13 cellular contexts compared by ENCODE assay signal in genomic region chr16:29695675-29696074, GRCh38. TPM values are rescaled to one million over a fixed set of nuclear protein-coding genes. Genes with fewer than 3 reads are reported as not detected.
DNase-seq lines count a peak whose midpoint lies in the region; ATAC-seq, FAIRE-seq and TF ChIP-seq lines count a peak whose summit lies in the region.
"Not testable (repeated sequence)": the region's sequence is repeated elsewhere in the genome, so short reads cannot be mapped to it uniquely, and the experiment has no call there.
"Had no signal": no experiment of that assay in that cellular context is flagged by ENCODE, and none has a peak within 500 bp of the region (broad histone marks: within the 10 kb centered on the region; RNA-seq: fewer than 3 reads in every experiment).

No MANE protein-coding gene starts in this region.

- not testable (repeated sequence) for H3K79me2 ChIP-seq in astrocyte (ENCODE audit: insufficient read depth, low read length)

- DNase-seq in GM20000 (ENCODE audit: low spot score) (peak; percentile 20), kidney (peak; percentile 2)
- not testable (repeated sequence) for DNase-seq in T-helper 17 cell; astrocyte (ENCODE audit: low read depth); nephron progenitor cell

- H3K36me3 Mint-ChIP-seq in T-helper 17 cell (ENCODE audit: low read depth): not testable (repeated sequence)
- H3K36me3 Mint-ChIP-seq in astrocyte (ENCODE audit: low read depth, unreplicated experiment) (peaks cover 11% of the 10 kb centered on the region), nephron progenitor cell (ENCODE audit: low read depth) (peaks cover 67% of the 10 kb centered on the region)

- H3K27me3 Mint-ChIP-seq in T-helper 17 cell; astrocyte (ENCODE audit: low read depth, unreplicated experiment); nephron progenitor cell (ENCODE audit: low read depth, poor library complexity): not testable (repeated sequence)

- not testable (repeated sequence) for H4K20me1 ChIP-seq in BLaER1; astrocyte (ENCODE audit: insufficient read depth, low read length)

- H3K27ac Mint-ChIP-seq in T-helper 17 cell (peak overlapping the region; percentile 56), astrocyte (ENCODE audit: unreplicated experiment) (peak overlapping the region; percentile 41), nephron progenitor cell (peak overlapping the region; percentile 54)

- intact Hi-C loops in kidney (cut with DNase I): not testable (repeated sequence)

- peaks cover 40% of the 10 kb centered on the region for H3K9me3 ChIP-seq in BLaER1
- H3K9me3 ChIP-seq in T-helper 17 cell (ENCODE audit: control insufficient read depth, low read length, poor library complexity, severe bottlenecking); astrocyte (ENCODE audit: insufficient read depth, low read depth, low read length); kidney (ENCODE audit: control insufficient read depth in 1 of 2, low read length in 2 of 2): not testable (repeated sequence)

- H2AFZ ChIP-seq in astrocyte (ENCODE audit: low read depth, low read length): not testable (repeated sequence)

- H3K4me2 ChIP-seq in BLaER1: peak overlapping the region; percentile 91
- not testable (repeated sequence) for H3K4me2 ChIP-seq in astrocyte (ENCODE audit: low read length)

- H3K4me1 ChIP-seq in BLaER1: peaks cover 72% of the 10 kb centered on the region
- not testable (repeated sequence) for H3K4me1 ChIP-seq in astrocyte (ENCODE audit: insufficient read depth, low read length); kidney (ENCODE audit: control insufficient read depth in 1 of 2, insufficient read depth in 1 of 2, low read depth in 1 of 2, low read length in 2 of 2)

- H3K27me3 ChIP-seq in BLaER1; astrocyte (ENCODE audit: insufficient read depth, low read length): not testable (repeated sequence)

- not testable (repeated sequence) for H3K4me3 ChIP-seq in BLaER1; astrocyte (ENCODE audit: insufficient read depth, low read depth, low read length); kidney (ENCODE audit: low read length in 2 of 2)

- TF ChIP-seq CTCF in GM20000 (IDR thresholded peaks at IDR 0.05; ENCODE audit: extremely low read depth, missing control alignments); astrocyte (IDR thresholded peaks at IDR 0.05; ENCODE audit: insufficient read depth, low read depth, low read length); kidney (IDR thresholded peaks at IDR 0.05; ENCODE audit: borderline replicate concordance, extremely low read depth, insufficient read depth); nephron progenitor cell (IDR thresholded peaks at IDR 0.05): not testable (repeated sequence)

- not testable (repeated sequence) for H3K4me3 Mint-ChIP-seq in T-helper 17 cell; astrocyte (ENCODE audit: unreplicated experiment); nephron progenitor cell

- H3K9ac ChIP-seq in BLaER1; astrocyte (ENCODE audit: low read length); kidney (ENCODE audit: low read length in 2 of 2): not testable (repeated sequence)

- H3K27ac ChIP-seq in BLaER1; astrocyte (ENCODE audit: low read depth, low read length); kidney (ENCODE audit: low read depth in 2 of 2, low read length in 2 of 2): not testable (repeated sequence)

- peaks cover 12% of the 10 kb centered on the region for H3K4me1 Mint-ChIP-seq in T-helper 17 cell
- not testable (repeated sequence) for H3K4me1 Mint-ChIP-seq in astrocyte (ENCODE audit: low read depth, unreplicated experiment); nephron progenitor cell

- peaks cover 41% of the 10 kb centered on the region for H3K36me3 ChIP-seq in BLaER1
- not testable (repeated sequence) for H3K36me3 ChIP-seq in astrocyte (ENCODE audit: insufficient read depth, low read length); kidney (ENCODE audit: control insufficient read depth in 1 of 2, insufficient read depth in 2 of 2, low read length in 2 of 2)

- H3K9me3 Mint-ChIP-seq in astrocyte (ENCODE audit: unreplicated experiment): not testable (repeated sequence)
- peaks cover 42% of the 10 kb centered on the region for H3K9me3 Mint-ChIP-seq in nephron progenitor cell

- not testable (repeated sequence) for FAIRE-seq in astrocyte (lab: Jason Lieb, UNC); kidney (lab: Jason Lieb, UNC)

- not testable (repeated sequence) for ATAC-seq in T-helper 17 cell

RNA-seq across cellular contexts. Expression of gene QPRT, which starts 16.7 kb away (rescaled TPM):
- under 1 TPM; 0.72 to 0.96 TPM for total RNA-seq in T-helper 17 cell
- 85.9 and 98.1 TPM in 2 replicates for total RNA-seq in astrocyte
- total RNA-seq in kidney: 13.9 TPM
- 168 TPM for polyA plus RNA-seq in kidney (ENCODE audit: insufficient read depth, low read depth, low replicate concordance)

RNA-seq across cellular contexts. Expression of gene SPN, which starts 32.6 kb away (rescaled TPM):
- total RNA-seq in T-helper 17 cell (100 to 1,000 TPM; 122 to 147 TPM), astrocyte (0.07 TPM in 1 of 2 replicates, not detected in the other), kidney (8.8 TPM)
- 1.0 TPM for polyA plus RNA-seq in kidney (ENCODE audit: insufficient read depth, low read depth, low replicate concordance)
- total RNA-seq: Calu3, GM23248 had no signal
- polyA plus RNA-seq: GM23248 had no signal

RNA-seq across cellular contexts. Expression of gene C16orf54, which starts 50.1 kb away (rescaled TPM):
- 100 to 1,000 TPM; 172 to 259 TPM for total RNA-seq in T-helper 17 cell
- total RNA-seq in astrocyte: not detected in 2 replicates
- total RNA-seq in kidney: 4.9 TPM
- 0.39 TPM for polyA plus RNA-seq in kidney (ENCODE audit: insufficient read depth, low read depth, low replicate concordance)
- total RNA-seq: Calu3, G401, GM23248, H1, H7, HFFc6 had no signal
- polyA plus RNA-seq: AG04450, GM23248, H1 had no signal

Comparison
In these comparisons a context has a peak if more than half of its experiments do, and no peak if none do; other contexts are left out.
1. RNA of gene SPN, which starts 32.6 kb away (total RNA-seq): 122 to 147 TPM in T-helper 17 cell; 8.8 TPM in kidney (single experiment) and 0.07 TPM in astrocyte; every median in the first group is over 10 times any median in the second.
2. RNA of gene C16orf54, which starts 50.1 kb away (total RNA-seq): 172 to 259 TPM in T-helper 17 cell; 4.9 TPM in kidney (single experiment) and not detected in astrocyte; every median in the first group is over 10 times any median in the second.
3. Peak in every context shown above with its lines, with median percentiles within 50 percentile points of each other: H3K27ac Mint-ChIP-seq.